ENCODE assay signal across 9 cellular contexts in the genomic region with DNA sequence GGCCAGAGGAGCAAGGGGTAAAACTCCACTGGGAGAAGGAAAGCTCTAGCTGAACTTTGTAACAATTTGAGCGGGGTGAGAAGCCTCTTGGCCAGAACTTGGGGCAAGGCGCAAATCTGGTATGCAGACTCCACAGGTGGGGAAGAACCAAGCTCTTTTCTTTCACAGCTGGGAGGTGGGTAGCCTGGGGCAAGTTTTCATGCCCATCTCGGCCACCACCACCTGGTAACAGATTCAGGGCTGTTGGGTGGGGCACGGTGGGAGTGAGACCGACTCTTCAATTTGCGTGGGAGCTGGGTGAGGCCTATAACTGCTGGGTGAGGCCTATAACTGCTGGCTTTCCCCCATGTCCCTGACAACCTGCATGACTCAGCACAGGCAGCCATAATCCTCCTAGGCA.
"Had no signal": no experiment of that assay in that cellular context is flagged by ENCODE, and none has a peak within 500 bp of the region (broad histone marks: within the 10 kb centered on the region; RNA-seq: fewer than 3 reads in every experiment).

No MANE protein-coding gene starts in this region.

- H3K9me3 Mint-ChIP-seq: HFFc6 had no signal

- H2AFZ ChIP-seq: GM23338 had no signal

- FAIRE-seq: H1, H54, HepG2 had no signal

- H3K4me2 ChIP-seq: GM23338 had no signal

- DNase-seq: H9, HCEC 1CT, HFFc6 had no signal

- H3K36me3 Mint-ChIP-seq: IgD-negative memory B cell had no signal

- H3K27ac ChIP-seq: HL-60 had no signal

- H3K4me3 Mint-ChIP-seq: GM23338, H9, HFFc6, IgD-negative memory B cell had no signal

- ATAC-seq: GM23338 had no signal

- H3K27ac Mint-ChIP-seq: GM23338, H9, HFFc6, IgD-negative memory B cell had no signal

- H3K4me3 ChIP-seq: GM23338 had no signal
